In genomic region chr2:177149155-177149503, GRCh38 we compare ENCODE assay signal across 9 cellular contexts.
A peak's percentile ranks its signal among the peaks of the same experiment; 100 is the strongest.
DNase-seq lines count a peak whose midpoint lies in the region; ATAC-seq and TF ChIP-seq lines count a peak whose summit lies in the region.
"Had no signal": no experiment of that assay in that cellular context is flagged by ENCODE, and none has a peak within 500 bp of the region (broad histone marks: within the 10 kb centered on the region; RNA-seq: fewer than 3 reads in every experiment).

No MANE protein-coding gene starts in this region.

- H3K9ac ChIP-seq in BLaER1 treated with 17β-estradiol and CSF1 and Interleukin-3, amounts not matched to agents 10 nM and 100 nM, result peak overlapping the region in 3 of 11 experiments; percentile 27 to 43 (median 34); a peak in 2 of 22 replicates

- H3K36me3 ChIP-seq in BLaER1 treated with 17β-estradiol and CSF1 and Interleukin-3, amounts not matched to agents 10 nM and 100 nM, result no peaks in the 10 kb centered on the region
- H3K36me3 ChIP-seq in breast epithelium, result no peaks in the 10 kb centered on the region
- H3K36me3 ChIP-seq: ovary had no signal

- no peak for ATAC-seq in natural killer cell
- no peak for ATAC-seq in HG03135 (IDR thresholded peaks at IDR 0.05; ENCODE audit: unreplicated experiment)

- peak overlapping the region; percentile 57 to 97 (median 84); a peak in 19 of 22 replicates for H3K4me2 ChIP-seq in BLaER1 treated with 17β-estradiol and CSF1 and Interleukin-3, amounts not matched to agents 10 nM and 100 nM

- peaks cover 0 to 8% (median 7%) of the 10 kb centered on the region in 10 experiments; a peak in 8 of 20 replicates for H3K4me1 ChIP-seq in BLaER1 treated with 17β-estradiol and CSF1 and Interleukin-3, amounts not matched to agents 10 nM and 100 nM
- H3K4me1 ChIP-seq in breast epithelium, result no peaks in the 10 kb centered on the region

- H3K9me3 ChIP-seq in BLaER1 treated with 17β-estradiol and CSF1 and Interleukin-3, amounts not matched to agents 10 nM and 100 nM (replicated peaks in 1 of 11), result no peaks in the 10 kb centered on the region
- no peaks in the 10 kb centered on the region for H3K9me3 ChIP-seq in breast epithelium
- H3K9me3 ChIP-seq: ovary had no signal

- TF ChIP-seq CTCF in breast epithelium (IDR thresholded peaks at IDR 0.05) (no peak), natural killer cell (IDR thresholded peaks at IDR 0.05) (peak; percentile 65)

- H3K36me3 Mint-ChIP-seq in IgD-negative memory B cell, result no peaks in the 10 kb centered on the region
- H3K36me3 Mint-ChIP-seq in natural killer cell, result no peaks in the 10 kb centered on the region

- H3K9me3 Mint-ChIP-seq in IgD-negative memory B cell (no peaks in the 10 kb centered on the region), natural killer cell (no peaks in the 10 kb centered on the region)

- H3K27me3 Mint-ChIP-seq in IgD-negative memory B cell, result peaks cover 18% of the 10 kb centered on the region
- H3K27me3 Mint-ChIP-seq in natural killer cell (ENCODE audit: low read depth in 2 of 2), result peaks cover 40 to 49% of the 10 kb centered on the region in 2 donors

- H3K27ac Mint-ChIP-seq in IgD-negative memory B cell (peak overlapping the region in 1 of 3 donors; percentile 74), natural killer cell (peak overlapping the region in 1 of 2 donors; percentile 42)

- intact Hi-C loops in breast epithelium (cut with DNase I; ENCODE audit: low total_unique reads), result loop anchor here (10.0 kb wide), 1 partner anchor 1014 kb away; no protein-coding TSS in a partner anchor
- intact Hi-C loops in natural killer cell (cut with micrococcal nuclease), result loop anchor here (10.0 kb wide), 1 partner anchor 334 kb away; no protein-coding TSS in a partner anchor

- H4K20me1 ChIP-seq in BLaER1 treated with 17β-estradiol and CSF1 and Interleukin-3, amounts not matched to agents 10 nM and 100 nM, result no peaks in the 10 kb centered on the region

- peak overlapping the region; percentile 76 to 94 (median 92) for H3K4me3 Mint-ChIP-seq in IgD-negative memory B cell
- peak overlapping the region; percentile 90 for H3K4me3 Mint-ChIP-seq in natural killer cell

- peaks cover 14 to 18% (median 16%) of the 10 kb centered on the region in 11 experiments for H3K27me3 ChIP-seq in BLaER1 treated with 17β-estradiol and CSF1 and Interleukin-3, amounts not matched to agents 10 nM and 100 nM
- peaks cover 0 to 15% of the 10 kb centered on the region in 2 donors for H3K27me3 ChIP-seq in breast epithelium
- H3K27me3 ChIP-seq: ovary had no signal

- no peak for DNase-seq in breast epithelium (ENCODE audit: low spot score in 2 of 2)
- no peak for DNase-seq in natural killer cell
- no peak for DNase-seq in NCI-H128 (lab: John Stamatoyannopoulos, UW; ENCODE audit: unreplicated experiment)
- no peak for DNase-seq in hepatic stellate cell (ENCODE audit: low spot score)
- no peak for DNase-seq in HT-29 (ENCODE audit: low spot score)

- H3K4me1 Mint-ChIP-seq in IgD-negative memory B cell (peaks cover 8 to 12% (median 11%) of the 10 kb centered on the region in 3 donors), natural killer cell (peaks cover 11 to 12% of the 10 kb centered on the region in 2 donors)

- H3K27ac ChIP-seq in BLaER1 treated with 17β-estradiol and CSF1 and Interleukin-3, amounts not matched to agents 10 nM and 100 nM, result no peak overlapping the region
- H3K27ac ChIP-seq in breast epithelium, result no peak overlapping the region
- H3K27ac ChIP-seq: ovary had no signal

- TF ChIP-seq POLR2A in breast epithelium (IDR thresholded peaks at IDR 0.05), result no peak

- H3K4me3 ChIP-seq in BLaER1 treated with 17β-estradiol and CSF1 and Interleukin-3, amounts not matched to agents 10 nM and 100 nM, result peak overlapping the region; percentile 44 to 66 (median 54); a peak in 13 of 20 replicates
- H3K4me3 ChIP-seq in breast epithelium, result peak overlapping the region; percentile 30 to 57 (median 41)
